16 cellular contexts compared by ENCODE assay signal in the genomic region with DNA sequence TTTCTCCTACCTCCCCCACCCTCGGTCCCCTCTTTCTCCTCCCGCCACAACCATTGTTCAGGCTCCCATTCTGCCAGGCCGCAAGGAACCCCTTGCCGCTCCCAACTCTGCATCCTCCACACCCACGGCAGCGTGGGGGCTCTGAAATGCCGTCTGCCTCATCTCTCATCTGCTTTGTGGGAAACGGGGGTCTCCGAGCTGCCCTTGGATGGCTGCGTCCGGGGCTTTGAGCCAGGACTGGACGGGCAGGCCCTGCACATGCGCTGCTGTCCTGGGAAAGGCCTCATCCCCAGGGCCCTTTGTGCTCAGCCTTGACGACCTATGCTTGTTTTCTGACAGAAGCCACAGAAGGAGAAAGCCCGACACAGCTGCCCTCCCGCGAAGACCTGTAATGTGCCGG. TPM values are rescaled to one million over a fixed set of nuclear protein-coding genes. Genes with fewer than 3 reads are reported as not detected.
DNase-seq lines count a peak whose midpoint lies in the region; ATAC-seq and TF ChIP-seq lines count a peak whose summit lies in the region.
"Had no signal": no experiment of that assay in that cellular context is flagged by ENCODE, and none has a peak within 500 bp of the region (broad histone marks: within the 10 kb centered on the region; RNA-seq: fewer than 3 reads in every experiment).

No MANE protein-coding gene starts in this region.

- H3K9me3 ChIP-seq in BLaER1 treated with 17β-estradiol and CSF1 and Interleukin-3, amounts not matched to agents 10 nM and 100 nM (replicated peaks in 1 of 11): no peaks in the 10 kb centered on the region
- H3K9me3 ChIP-seq in CD8-positive, alpha-beta T cell (ENCODE audit: low read length): no peaks in the 10 kb centered on the region
- H3K9me3 ChIP-seq: lower lobe of right lung, suprapubic skin had no signal

- H3K27ac Mint-ChIP-seq in CD8-positive, alpha-beta T cell: peak overlapping the region; percentile 90
- peak overlapping the region; percentile 79 for H3K27ac Mint-ChIP-seq in activated T-helper 2 cell treated with anti-CD3 and anti-CD28 coated beads, Interferon-gamma antibody, Interleukin-2, Interleukin-4, amounts not matched to agents 10 μg/mL and 5 μg/mL and 100 μg/mL, durations not matched to agents 14 hours and 24 hours and 36 hours
- H3K27ac Mint-ChIP-seq in naive thymus-derived CD8-positive, alpha-beta T cell: peak overlapping the region; percentile 83 to 98 (median 90)

- H3K9me3 Mint-ChIP-seq in CD8-positive, alpha-beta T cell: no peaks in the 10 kb centered on the region
- H3K9me3 Mint-ChIP-seq in activated T-helper 2 cell treated with anti-CD3 and anti-CD28 coated beads, Interferon-gamma antibody, Interleukin-2, Interleukin-4, amounts not matched to agents 10 μg/mL and 5 μg/mL and 100 μg/mL, durations not matched to agents 14 hours and 24 hours and 36 hours: no peaks in the 10 kb centered on the region
- H3K9me3 Mint-ChIP-seq in naive thymus-derived CD8-positive, alpha-beta T cell: no peaks in the 10 kb centered on the region

- H4K20me1 ChIP-seq in BLaER1 treated with 17β-estradiol and CSF1 and Interleukin-3, amounts not matched to agents 10 nM and 100 nM: peaks cover 0 to 66% (median 0%) of the 10 kb centered on the region in 11 experiments; a peak in 6 of 22 replicates

- H3K27me3 Mint-ChIP-seq in CD8-positive, alpha-beta T cell (ENCODE audit: low read depth): no peaks in the 10 kb centered on the region
- no peaks in the 10 kb centered on the region for H3K27me3 Mint-ChIP-seq in activated T-helper 2 cell treated with anti-CD3 and anti-CD28 coated beads, Interferon-gamma antibody, Interleukin-2, Interleukin-4, amounts not matched to agents 10 μg/mL and 5 μg/mL and 100 μg/mL, durations not matched to agents 14 hours and 24 hours and 36 hours (ENCODE audit: low read depth)
- H3K27me3 Mint-ChIP-seq in naive thymus-derived CD8-positive, alpha-beta T cell: no peaks in the 10 kb centered on the region

- H3K4me3 Mint-ChIP-seq in CD8-positive, alpha-beta T cell: no peak overlapping the region
- H3K4me3 Mint-ChIP-seq in activated T-helper 2 cell treated with anti-CD3 and anti-CD28 coated beads, Interferon-gamma antibody, Interleukin-2, Interleukin-4, amounts not matched to agents 10 μg/mL and 5 μg/mL and 100 μg/mL, durations not matched to agents 14 hours and 24 hours and 36 hours (ENCODE audit: low read depth): no peak overlapping the region
- H3K4me3 Mint-ChIP-seq in naive thymus-derived CD8-positive, alpha-beta T cell: peak overlapping the region in 4 of 10 donors; percentile 43 to 79 (median 48)

- H3K4me2 ChIP-seq in BLaER1 treated with 17β-estradiol and CSF1 and Interleukin-3, amounts not matched to agents 10 nM and 100 nM: peak overlapping the region in 9 of 11 experiments; percentile 5 to 99 (median 89); a peak in 13 of 22 replicates

- peaks cover 2% of the 10 kb centered on the region for H3K36me3 Mint-ChIP-seq in CD8-positive, alpha-beta T cell
- H3K36me3 Mint-ChIP-seq in activated T-helper 2 cell treated with anti-CD3 and anti-CD28 coated beads, Interferon-gamma antibody, Interleukin-2, Interleukin-4, amounts not matched to agents 10 μg/mL and 5 μg/mL and 100 μg/mL, durations not matched to agents 14 hours and 24 hours and 36 hours (ENCODE audit: low read depth): peaks cover 35% of the 10 kb centered on the region
- H3K36me3 Mint-ChIP-seq in naive thymus-derived CD8-positive, alpha-beta T cell: peaks cover 0 to 2% (median 0%) of the 10 kb centered on the region in 3 donors

- CTCF ChIA-PET in CD8-positive, alpha-beta T cell (lab: Charles Lee): interaction anchor here (1.1 to 4.2 kb wide), 2 partner anchors 67 to 104 kb away, joined by 3 to 35 read pairs; no protein-coding TSS in a partner anchor

- DNase-seq in CD8-positive, alpha-beta T cell: no peak
- DNase-seq in activated T-helper 2 cell treated with anti-CD3 and anti-CD28 coated beads, Interferon-gamma antibody, Interleukin-2, Interleukin-4, amounts not matched to agents 10 μg/mL and 5 μg/mL and 100 μg/mL, durations not matched to agents 14 hours and 24 hours and 36 hours (ENCODE audit: low spot score): no peak
- DNase-seq in naive thymus-derived CD8-positive, alpha-beta T cell: no peak
- DNase-seq in NCI-H226 (no peak), middle frontal gyrus (ENCODE audit: extremely low spot score, low spot score) (no peak)
- DNase-seq: activated CD8-positive, alpha-beta memory T cell treated with anti-CD3 and anti-CD28 coated beads, Interleukin-2, amount 50 U/mL, for 4 hours; C1 segment of cervical spinal cord; KG1; lower lobe of right lung; NCI-H2081; NCI-H510A; WERI-Rb-1 had no signal

- ATAC-seq in CD8-positive, alpha-beta T cell: no peak
- ATAC-seq in naive thymus-derived CD8-positive, alpha-beta T cell: no peak
- ATAC-seq in GM18505 (IDR thresholded peaks at IDR 0.05; ENCODE audit: unreplicated experiment): no peak
- ATAC-seq: lower lobe of right lung had no signal

- no peaks in the 10 kb centered on the region for H3K27me3 ChIP-seq in BLaER1 treated with 17β-estradiol and CSF1 and Interleukin-3, amounts not matched to agents 10 nM and 100 nM
- no peaks in the 10 kb centered on the region for H3K27me3 ChIP-seq in CD8-positive, alpha-beta T cell (ENCODE audit: insufficient read depth, low read length)

- intact Hi-C loops in CD8-positive, alpha-beta T cell (cut with DNase I, micrococcal nuclease): loop anchor here in 1 of 2 experiments (5.0 kb wide), 2 partner anchors 85 to 285 kb away; a partner anchor contains a TSS
- intact Hi-C loops in activated T-helper 2 cell treated with anti-CD3 and anti-CD28 coated beads, Interferon-gamma antibody, Interleukin-2, Interleukin-4, amounts not matched to agents 10 μg/mL and 5 μg/mL and 100 μg/mL, durations not matched to agents 14 hours and 24 hours and 36 hours (cut with micrococcal nuclease): loop anchor here (5.0 kb wide), 1 partner anchor 220 kb away; no protein-coding TSS in a partner anchor

- no peak for TF ChIP-seq POLR2A in GM18505 (IDR thresholded peaks at IDR 0.05; ENCODE audit: borderline replicate concordance, extremely low read depth, insufficient read depth, insufficient read length)

- H3K27ac ChIP-seq in BLaER1 treated with 17β-estradiol and CSF1 and Interleukin-3, amounts not matched to agents 10 nM and 100 nM: peak overlapping the region in 3 of 11 experiments; percentile 11 to 26 (median 17); a peak in 3 of 22 replicates
- H3K27ac ChIP-seq in CD8-positive, alpha-beta T cell (ENCODE audit: low read depth, low read length): no peak overlapping the region
- H3K27ac ChIP-seq: cardiac muscle cell, lower lobe of right lung, suprapubic skin, WERI-Rb-1 had no signal

- no peak overlapping the region for H3K4me3 ChIP-seq in BLaER1 treated with 17β-estradiol and CSF1 and Interleukin-3, amounts not matched to agents 10 nM and 100 nM
- no peak overlapping the region for H3K4me3 ChIP-seq in CD8-positive, alpha-beta T cell (ENCODE audit: low read depth, low read length)
- H3K4me3 ChIP-seq: cardiac muscle cell, lower lobe of right lung, suprapubic skin had no signal

- H3K4me1 ChIP-seq in BLaER1 treated with 17β-estradiol and CSF1 and Interleukin-3, amounts not matched to agents 10 nM and 100 nM: peaks cover 58 to 93% (median 91%) of the 10 kb centered on the region in 10 experiments
- H3K4me1 ChIP-seq in CD8-positive, alpha-beta T cell (ENCODE audit: insufficient read depth, low read length): peaks cover 37% of the 10 kb centered on the region

- no peak for TF ChIP-seq CTCF in CD8-positive, alpha-beta T cell (IDR thresholded peaks at IDR 0.05)

- H3K9ac ChIP-seq in BLaER1 treated with 17β-estradiol and CSF1 and Interleukin-3, amounts not matched to agents 10 nM and 100 nM: peak overlapping the region in 4 of 11 experiments; percentile 24 to 62 (median 42); a peak in 5 of 22 replicates

- POLR2A ChIA-PET in CD8-positive, alpha-beta T cell (lab: Charles Lee): interaction anchor here (0.6 kb wide), 1 partner anchor 152 kb away, joined by 4 read pairs; no protein-coding TSS in a partner anchor
- POLR2A ChIA-PET in naive thymus-derived CD8-positive, alpha-beta T cell (lab: Charles Lee): interaction anchor here (0.6 to 2.3 kb wide), 4 partner anchors 34 to 121 kb away, joined by 3 to 14 read pairs (median 6); a partner anchor contains a TSS

- peaks cover 40% of the 10 kb centered on the region for H3K4me1 Mint-ChIP-seq in CD8-positive, alpha-beta T cell (ENCODE audit: low read depth)
- peaks cover 27% of the 10 kb centered on the region for H3K4me1 Mint-ChIP-seq in activated T-helper 2 cell treated with anti-CD3 and anti-CD28 coated beads, Interferon-gamma antibody, Interleukin-2, Interleukin-4, amounts not matched to agents 10 μg/mL and 5 μg/mL and 100 μg/mL, durations not matched to agents 14 hours and 24 hours and 36 hours (ENCODE audit: low read depth)
- peaks cover 15 to 51% (median 43%) of the 10 kb centered on the region in 4 donors for H3K4me1 Mint-ChIP-seq in naive thymus-derived CD8-positive, alpha-beta T cell

- peaks cover 0 to 19% (median 0%) of the 10 kb centered on the region in 11 experiments; a peak in 6 of 22 replicates for H3K36me3 ChIP-seq in BLaER1 treated with 17β-estradiol and CSF1 and Interleukin-3, amounts not matched to agents 10 nM and 100 nM
- H3K36me3 ChIP-seq in CD8-positive, alpha-beta T cell (ENCODE audit: insufficient read depth, low read length): no peaks in the 10 kb centered on the region
- H3K36me3 ChIP-seq: cardiac muscle cell had no signal

RNA-seq across cellular contexts. Expression of a gene that starts 8.5 kb away (rescaled TPM):
- total RNA-seq in CD8-positive, alpha-beta T cell: 10 to 100 TPM; 26.3 to 28.1 TPM
- total RNA-seq in activated T-helper 2 cell treated with anti-CD3 and anti-CD28 coated beads, Interferon-gamma antibody, Interleukin-2, Interleukin-4, amounts not matched to agents 10 μg/mL and 5 μg/mL and 100 μg/mL, durations not matched to agents 14 hours and 24 hours and 36 hours: 49.9 and 52.9 TPM in 2 replicates
- 10 to 100 TPM; 22.1 to 28.0 TPM for total RNA-seq in naive thymus-derived CD8-positive, alpha-beta T cell
- polyA plus RNA-seq in naive thymus-derived CD8-positive, alpha-beta T cell: 10 to 100 TPM; 35.8 to 43.6 (median 37.0) TPM

RNA-seq across cellular contexts. Expression of a gene that starts 8.7 kb away (rescaled TPM):
- 10 to 100 TPM; 11.4 to 15.2 TPM for total RNA-seq in CD8-positive, alpha-beta T cell
- total RNA-seq in activated T-helper 2 cell treated with anti-CD3 and anti-CD28 coated beads, Interferon-gamma antibody, Interleukin-2, Interleukin-4, amounts not matched to agents 10 μg/mL and 5 μg/mL and 100 μg/mL, durations not matched to agents 14 hours and 24 hours and 36 hours: 15.5 and 16.5 TPM in 2 replicates
- total RNA-seq in naive thymus-derived CD8-positive, alpha-beta T cell: 10 to 100 TPM; 20.3 to 23.6 TPM
- polyA plus RNA-seq in naive thymus-derived CD8-positive, alpha-beta T cell: 10 to 100 TPM; 10.8 to 17.0 (median 16.9) TPM

RNA-seq across cellular contexts. Expression of a gene that starts 33.7 kb away (rescaled TPM):
- total RNA-seq in CD8-positive, alpha-beta T cell: 100 to 1,000 TPM; 316 to 328 TPM
- 215 TPM in 2 replicates for total RNA-seq in activated T-helper 2 cell treated with anti-CD3 and anti-CD28 coated beads, Interferon-gamma antibody, Interleukin-2, Interleukin-4, amounts not matched to agents 10 μg/mL and 5 μg/mL and 100 μg/mL, durations not matched to agents 14 hours and 24 hours and 36 hours
- 10 to 100 TPM; 42.0 to 44.0 TPM for total RNA-seq in naive thymus-derived CD8-positive, alpha-beta T cell
- 10 to 100 TPM; 12.4 to 26.0 (median 13.6) TPM for polyA plus RNA-seq in naive thymus-derived CD8-positive, alpha-beta T cell
